In the genomic region with DNA sequence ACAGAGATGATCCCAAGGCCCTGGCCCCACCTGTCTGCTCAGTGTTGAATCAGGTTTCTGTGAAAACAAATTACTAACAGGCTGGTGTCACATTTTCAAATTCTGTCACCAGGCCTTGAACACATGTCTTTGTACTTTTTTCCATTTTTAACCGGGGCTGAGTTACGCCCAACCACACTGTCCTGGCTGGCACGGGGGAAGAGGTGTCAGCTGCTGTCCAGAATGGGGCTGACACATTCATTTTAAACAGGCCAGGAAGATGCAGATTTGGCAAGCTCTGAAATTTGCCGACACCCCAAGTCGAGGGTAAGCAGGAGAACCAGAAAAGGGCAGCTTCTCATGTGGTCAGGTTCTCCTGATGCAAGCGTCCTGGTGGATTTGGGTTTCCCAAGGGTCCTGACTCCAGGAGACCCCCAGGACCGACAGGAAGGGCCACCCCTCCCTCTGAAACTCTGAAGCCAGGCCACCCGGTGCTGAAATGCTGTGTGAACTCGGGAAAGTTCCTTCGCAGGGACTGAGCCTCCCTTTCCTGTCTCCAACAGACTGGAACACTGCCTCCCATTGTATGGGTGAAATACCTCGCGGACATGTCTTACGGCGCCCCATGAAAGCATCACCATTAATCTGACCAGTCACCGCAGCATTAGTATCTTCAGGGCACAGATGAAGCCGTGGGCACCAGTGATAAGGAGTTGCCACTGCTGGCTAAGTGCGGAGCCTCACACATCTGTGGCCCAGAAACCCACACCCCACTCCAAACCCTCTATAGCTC, we compare ENCODE assay signal across 7 cellular contexts.
DNase-seq lines count a peak whose midpoint lies in the region; ATAC-seq and TF ChIP-seq lines count a peak whose summit lies in the region.
"Not testable (repeated sequence)": the region's sequence is repeated elsewhere in the genome, so short reads cannot be mapped to it uniquely, and the experiment has no call there.

No MANE protein-coding gene starts in this region.

- peak overlapping the region; percentile 38; the same call in 1 of the 2 replicates for H3K4me2 ChIP-seq in GM23338

- not testable (repeated sequence) for TF ChIP-seq POLR2A in breast epithelium (IDR thresholded peaks at IDR 0.05)

- H3K9me3 ChIP-seq in breast epithelium; naive thymus-derived CD4-positive, alpha-beta T cell (ENCODE audit: control insufficient read depth in 2 of 3, low read length in 3 of 3): not testable (repeated sequence)

- intact Hi-C loops in breast epithelium (cut with DNase I; ENCODE audit: low total_unique reads); left cardiac atrium (cut with DNase I): not testable (repeated sequence)
- intact Hi-C loops in naive thymus-derived CD4-positive, alpha-beta T cell (cut with micrococcal nuclease): loop anchor here (10.0 kb wide), 4 partner anchors 46 to 1984 kb away; partner anchors contain the start of genes CCP110 (in 1 of the 2), GDE1 (in 1 of the 2), POLR3E (in 1 of the 2) and UQCRC2 (in 1 of the 2)

- peaks cover 62% of the 10 kb centered on the region for H3K4me1 Mint-ChIP-seq in GM23338
- peaks cover 53 to 72% (median 64%) of the 10 kb centered on the region in 7 donors for H3K4me1 Mint-ChIP-seq in naive thymus-derived CD4-positive, alpha-beta T cell

- DNase-seq in GM23338 (ENCODE audit: low spot score): peak; percentile 27
- peak; percentile 95 for DNase-seq in SK-MEL-5 (ENCODE audit: low read depth, low spot score)
- DNase-seq in activated CD8-positive, alpha-beta memory T cell treated with anti-CD3 and anti-CD28 coated beads, Interleukin-2, amount 50 U/mL, for 4 hours: peak; percentile 13
- peak in 1 of 2 donors; percentile 44 for DNase-seq in breast epithelium (ENCODE audit: low spot score in 2 of 2)
- peak; percentile 41 for DNase-seq in left cardiac atrium
- peak in 2 of 9 donors; percentile 6 to 35 for DNase-seq in naive thymus-derived CD4-positive, alpha-beta T cell
- peak; percentile 56 for DNase-seq in stimulated activated CD4-positive, alpha-beta T cell treated with anti-CD3 and anti-CD28 coated beads, Interleukin-15, amount 100 ng/mL, for 24 hours

- H3K4me3 ChIP-seq in GM23338; breast epithelium; naive thymus-derived CD4-positive, alpha-beta T cell (ENCODE audit: low read length): not testable (repeated sequence)

- POLR2A ChIA-PET in naive thymus-derived CD4-positive, alpha-beta T cell (lab: Charles Lee): not testable (repeated sequence)

- H4K20me1 ChIP-seq in GM23338 (replicated peaks; ENCODE audit: insufficient read depth): peaks cover 76% of the 10 kb centered on the region

- H3K27me3 Mint-ChIP-seq in GM23338 (ENCODE audit: insufficient read depth, low read depth, poor library complexity): peaks cover 35% of the 10 kb centered on the region
- H3K27me3 Mint-ChIP-seq in naive thymus-derived CD4-positive, alpha-beta T cell: not testable (repeated sequence)

- peaks cover 48% of the 10 kb centered on the region for H3K4me1 ChIP-seq in GM23338 (ENCODE audit: insufficient read depth)
- peaks cover 6 to 36% of the 10 kb centered on the region in 2 donors for H3K4me1 ChIP-seq in breast epithelium
- peaks cover 13 to 14% of the 10 kb centered on the region in 2 donors for H3K4me1 ChIP-seq in naive thymus-derived CD4-positive, alpha-beta T cell (ENCODE audit: control insufficient read depth in 2 of 2, insufficient read depth in 2 of 2, low read length in 2 of 2)

- H3K36me3 Mint-ChIP-seq in GM23338 (ENCODE audit: low read depth): peaks cover 61% of the 10 kb centered on the region
- H3K36me3 Mint-ChIP-seq in naive thymus-derived CD4-positive, alpha-beta T cell: peaks cover 0 to 13% (median 0%) of the 10 kb centered on the region in 5 donors

- in situ Hi-C loops in SK-MEL-5 (cut with HindIII; ENCODE audit: low pct_unique_long_range_greater_than_20kb, low sequenced_read_pairs): not testable (repeated sequence)

- not testable (repeated sequence) for H3K9me3 Mint-ChIP-seq in GM23338; naive thymus-derived CD4-positive, alpha-beta T cell

- H3K27ac ChIP-seq in GM23338 (ENCODE audit: low read depth): peak overlapping the region; percentile 79; the same call in 1 of the 2 replicates
- peak overlapping the region; percentile 65 to 78 for H3K27ac ChIP-seq in breast epithelium
- peak overlapping the region; percentile 80 for H3K27ac ChIP-seq in naive thymus-derived CD4-positive, alpha-beta T cell (ENCODE audit: low read depth, low read length)

- not testable (repeated sequence) for ATAC-seq in GM23338; naive thymus-derived CD4-positive, alpha-beta T cell
- ATAC-seq in left cardiac atrium: peak; percentile 23 to 30

- H3K79me2 ChIP-seq in GM23338 (replicated peaks; ENCODE audit: insufficient read depth): peaks cover 100% of the 10 kb centered on the region

- TF ChIP-seq CTCF in GM23338 (conservative IDR thresholded peaks at IDR 0.05; ENCODE audit: low read depth in 2 of 2); breast epithelium (IDR thresholded peaks at IDR 0.05): not testable (repeated sequence)

- peaks cover 55% of the 10 kb centered on the region for H3F3A ChIP-seq in GM23338 (replicated peaks; ENCODE audit: low read depth)

- not testable (repeated sequence) for H2AFZ ChIP-seq in GM23338

- peaks cover 12% of the 10 kb centered on the region; the same call in 1 of the 2 replicates for H3K36me3 ChIP-seq in GM23338 (ENCODE audit: insufficient read depth)
- H3K36me3 ChIP-seq in breast epithelium; naive thymus-derived CD4-positive, alpha-beta T cell (ENCODE audit: control insufficient read depth in 2 of 3, insufficient read depth in 3 of 3, low read length in 3 of 3): not testable (repeated sequence)

- H3K27me3 ChIP-seq in GM23338 (ENCODE audit: insufficient read depth); breast epithelium; naive thymus-derived CD4-positive, alpha-beta T cell (ENCODE audit: control insufficient read depth in 2 of 2, insufficient read depth in 2 of 2, low read length in 2 of 2): not testable (repeated sequence)

- not testable (repeated sequence) for H3K4me3 Mint-ChIP-seq in GM23338
- peak overlapping the region; percentile 33 to 98 (median 86) for H3K4me3 Mint-ChIP-seq in naive thymus-derived CD4-positive, alpha-beta T cell

- H3K9me2 ChIP-seq in GM23338 (ENCODE audit: insufficient read depth): not testable (repeated sequence)

- CTCF ChIA-PET in naive thymus-derived CD4-positive, alpha-beta T cell (lab: Charles Lee): not testable (repeated sequence)

- peak overlapping the region; percentile 64 for H3K27ac Mint-ChIP-seq in GM23338
- H3K27ac Mint-ChIP-seq in naive thymus-derived CD4-positive, alpha-beta T cell: peak overlapping the region; percentile 92 to 97 (median 95)
